In the genomic region with DNA sequence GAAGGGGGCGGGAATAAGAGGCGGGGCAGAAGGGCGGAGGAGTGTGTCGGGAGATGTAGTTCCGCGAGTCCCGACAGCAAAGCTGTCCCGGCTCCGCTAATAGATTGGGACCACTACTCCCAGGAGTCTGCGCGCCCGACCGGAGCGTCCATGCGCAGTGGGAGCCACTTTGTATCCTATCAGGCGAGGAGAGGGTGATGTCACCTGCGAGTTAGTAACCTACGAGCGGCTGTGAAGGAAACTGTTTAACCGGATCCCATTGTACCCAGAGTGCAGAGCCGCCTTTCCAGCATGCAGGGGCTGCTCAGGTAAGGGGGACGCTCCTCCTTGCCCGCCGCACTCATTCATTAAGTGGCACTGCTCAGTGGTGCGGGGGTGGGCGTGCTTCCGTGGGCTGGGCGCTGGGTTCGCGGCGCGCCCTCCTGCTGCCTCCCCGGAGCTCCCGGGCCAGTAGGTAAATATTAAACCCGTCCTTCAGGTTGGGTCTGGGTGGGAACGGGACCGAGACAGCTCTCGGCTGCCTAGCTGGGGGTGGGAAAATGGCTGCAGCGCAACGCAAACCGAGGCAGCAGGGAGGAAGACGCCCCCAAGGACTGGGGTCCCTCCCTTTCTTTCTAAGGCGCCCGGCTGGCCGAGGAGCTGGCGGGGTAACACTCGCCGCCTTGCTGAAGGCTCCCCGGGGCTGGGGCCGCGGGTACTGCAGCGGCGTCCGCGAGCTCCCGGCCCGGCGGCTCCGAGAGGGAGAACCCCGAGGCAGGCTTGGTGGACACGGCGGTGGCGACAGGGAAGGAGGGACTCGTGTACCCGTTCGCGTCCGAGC, we compare ENCODE assay signal across 8 cellular contexts. TPM values are rescaled to one million over a fixed set of nuclear protein-coding genes. Genes with fewer than 3 reads are reported as not detected.
DNase-seq lines count a peak whose midpoint lies in the region; ATAC-seq and TF ChIP-seq lines count a peak whose summit lies in the region.

A gene (plus strand): TSS at position 207 of the 820 bp plus-strand sequence. CDS start 74,811 bp downstream, outside the sequence.

- DNase-seq in GM12864 (ENCODE audit: low read depth) (peak; percentile 97), NCI-H128 (lab: John Stamatoyannopoulos, UW; ENCODE audit: unreplicated experiment) (peak; percentile 96), SW 1271 (lab: John Stamatoyannopoulos, UW) (peak; percentile 93 to 98), Right ventricle myocardium superior (peak; percentile 99), trophoblast cell (peak; percentile 99), transverse colon (peak; percentile 98)
- peak; percentile 89 for DNase-seq in activated naive CD8-positive, alpha-beta T cell treated with anti-CD3 and anti-CD28 coated beads, Interleukin-2, amount 50 U/mL, for 24 hours

- no peaks in the 10 kb centered on the region for H3K36me3 ChIP-seq in trophoblast cell (ENCODE audit: control insufficient read depth in 1 of 2, insufficient read depth in 2 of 2, low read length in 2 of 2)
- no peaks in the 10 kb centered on the region for H3K36me3 ChIP-seq in transverse colon

- H3K4me3 Mint-ChIP-seq in activated naive CD8-positive, alpha-beta T cell treated with anti-CD3 and anti-CD28 coated beads, Interleukin-2, amount 50 U/mL, for 24 hours, result peak within 1 kb of the TSS; percentile 87

- H4K8ac ChIP-seq in trophoblast cell (ENCODE audit: low read depth, low read length), result peak within 1 kb of the TSS; percentile 78

- peak within 1 kb of the TSS; percentile 78 for H3K4ac ChIP-seq in trophoblast cell (ENCODE audit: low read depth, low read length)

- peaks cover 3 to 10% of the 10 kb centered on the region in 2 experiments for H3K4me1 ChIP-seq in trophoblast cell (ENCODE audit: control insufficient read depth in 1 of 2, insufficient read depth in 2 of 2, low read length in 2 of 2)
- H3K4me1 ChIP-seq in transverse colon, result peaks cover 0 to 34% (median 21%) of the 10 kb centered on the region in 4 donors

- peak within 1 kb of the TSS; percentile 87 for H3K27ac ChIP-seq in trophoblast cell (ENCODE audit: low read depth, low read length)
- peak within 1 kb of the TSS; percentile 93 to 99 (median 96) for H3K27ac ChIP-seq in transverse colon

- peak within 1 kb of the TSS; percentile 48 for H3K27ac Mint-ChIP-seq in activated naive CD8-positive, alpha-beta T cell treated with anti-CD3 and anti-CD28 coated beads, Interleukin-2, amount 50 U/mL, for 24 hours

- peaks cover 11% of the 10 kb centered on the region for H3K79me1 ChIP-seq in trophoblast cell (ENCODE audit: low read length)

- peak within 1 kb of the TSS; percentile 93 for H3K4me2 ChIP-seq in trophoblast cell (ENCODE audit: low read length)

- H3K18ac ChIP-seq in trophoblast cell (ENCODE audit: low read length), result peak within 1 kb of the TSS; percentile 98

- TF ChIP-seq CTCF in GM12864 (IDR thresholded peaks at IDR 0.05; ENCODE audit: low read depth, low read length, missing control alignments) (no peak), transverse colon (IDR thresholded peaks at IDR 0.05) (peak in 2 of 5 experiments; percentile 11 to 22)

- H3K9me3 Mint-ChIP-seq in activated naive CD8-positive, alpha-beta T cell treated with anti-CD3 and anti-CD28 coated beads, Interleukin-2, amount 50 U/mL, for 24 hours, result no peaks in the 10 kb centered on the region

- peaks cover 16% of the 10 kb centered on the region for H3K4me1 Mint-ChIP-seq in activated naive CD8-positive, alpha-beta T cell treated with anti-CD3 and anti-CD28 coated beads, Interleukin-2, amount 50 U/mL, for 24 hours

- no peaks in the 10 kb centered on the region for H3K36me3 Mint-ChIP-seq in activated naive CD8-positive, alpha-beta T cell treated with anti-CD3 and anti-CD28 coated beads, Interleukin-2, amount 50 U/mL, for 24 hours (ENCODE audit: low read depth)

- H2BK12ac ChIP-seq in trophoblast cell (ENCODE audit: low read length), result peak within 1 kb of the TSS; percentile 62

- peaks cover 13% of the 10 kb centered on the region for H3K27me3 Mint-ChIP-seq in activated naive CD8-positive, alpha-beta T cell treated with anti-CD3 and anti-CD28 coated beads, Interleukin-2, amount 50 U/mL, for 24 hours

- H3K79me2 ChIP-seq in trophoblast cell (ENCODE audit: control insufficient read depth, insufficient read depth, low read length, poor library complexity), result peaks cover 10% of the 10 kb centered on the region

- H2AFZ ChIP-seq in trophoblast cell (ENCODE audit: insufficient read depth, low read length, poor library complexity), result peak within 1 kb of the TSS; percentile 92

- peak within 1 kb of the TSS; percentile 18 for H2AK5ac ChIP-seq in trophoblast cell (ENCODE audit: low read length)

- peak within 1 kb of the TSS; percentile 83 for H3K4me3 ChIP-seq in GM12864 (ENCODE audit: low read depth, low read length)
- H3K4me3 ChIP-seq in trophoblast cell (ENCODE audit: low read depth, low read length), result peak within 1 kb of the TSS; percentile 96
- peak within 1 kb of the TSS; percentile 67 to 91 (median 69) for H3K4me3 ChIP-seq in transverse colon

- no peak for TF ChIP-seq EP300 in transverse colon (IDR thresholded peaks at IDR 0.05; ENCODE audit: low read depth)

- H4K12ac ChIP-seq in trophoblast cell (ENCODE audit: low read depth, low read length), result peak within 1 kb of the TSS; percentile 74

- no peak within 1 kb of the TSS for H3K23ac ChIP-seq in trophoblast cell (ENCODE audit: low read length)

- in situ Hi-C loops in transverse colon (cut with MboI; ENCODE audit: low pct_ligation_motif_present in 1 of 4, low pct_unique_long_range_greater_than_20kb in 1 of 4, low sequenced_read_pairs in 3 of 4), result no loop called here

- peak; percentile 97 for TF ChIP-seq POLR2A in transverse colon (IDR thresholded peaks at IDR 0.05)

- peak within 1 kb of the TSS; percentile 74 for H2BK5ac ChIP-seq in trophoblast cell (ENCODE audit: low read depth, low read length, poor library complexity)

- ATAC-seq in HG02678 (IDR thresholded peaks at IDR 0.05; ENCODE audit: unreplicated experiment) (peak; percentile 89), Right ventricle myocardium superior (ENCODE audit: poor library complexity) (peak; percentile 95)
- peak; percentile 97 for ATAC-seq in activated naive CD8-positive, alpha-beta T cell treated with anti-CD3 and anti-CD28 coated beads, Interleukin-2, amount 50 U/mL, for 24 hours

- H3K14ac ChIP-seq in trophoblast cell (ENCODE audit: low read length), result peak within 1 kb of the TSS; percentile 86

- H2BK120ac ChIP-seq in trophoblast cell (ENCODE audit: insufficient read depth, low read length, poor library complexity), result peak within 1 kb of the TSS; percentile 64

- H3K9me3 ChIP-seq in trophoblast cell (ENCODE audit: insufficient read depth, low read depth, low read length), result no peaks in the 10 kb centered on the region
- H3K9me3 ChIP-seq in transverse colon, result no peaks in the 10 kb centered on the region

- no CpG with 5 or more reads among the region's 68 CpGs for WGBS in trophoblast cell (ENCODE audit: extremely low coverage, insufficient coverage, insufficient read length)
- 0% methylated on average over 3 to 61 of the region's 68 CpGs for WGBS in transverse colon (ENCODE audit: low coverage in 1 of 2), 2 donors

- peak within 1 kb of the TSS; percentile 75 for H3K9ac ChIP-seq in trophoblast cell (ENCODE audit: low read length)

- peaks cover 1% of the 10 kb centered on the region for H3K27me3 ChIP-seq in trophoblast cell (ENCODE audit: insufficient read depth, low read length)
- H3K27me3 ChIP-seq in transverse colon, result no peaks in the 10 kb centered on the region

- H4K91ac ChIP-seq in trophoblast cell (ENCODE audit: low read depth, low read length), result peak within 1 kb of the TSS; percentile 72

- intact Hi-C loops in Right ventricle myocardium superior (cut with DNase I), result no loop called here
- intact Hi-C loops in transverse colon (cut with DNase I; ENCODE audit: low total_unique reads), result no loop called here

RNA-seq across cellular contexts. Expression of the gene that starts here (rescaled TPM):
- total RNA-seq in Right ventricle myocardium superior, result 104 TPM
- 38.2 and 39.7 TPM in 2 replicates for polyA plus RNA-seq in trophoblast cell (2013)
- 10 to 100 TPM; 23.9 to 44.5 (median 42.8) TPM for total RNA-seq in transverse colon

Comparison
In these comparisons a context has a peak if more than half of its experiments do, and no peak if none do; other contexts are left out.
1. Peak in every context shown above with its lines: DNase-seq, ATAC-seq, H3K4me3 ChIP-seq and H3K27ac ChIP-seq.